Comparison of ENCODE assay signal across 3 cellular contexts in the genomic region with DNA sequence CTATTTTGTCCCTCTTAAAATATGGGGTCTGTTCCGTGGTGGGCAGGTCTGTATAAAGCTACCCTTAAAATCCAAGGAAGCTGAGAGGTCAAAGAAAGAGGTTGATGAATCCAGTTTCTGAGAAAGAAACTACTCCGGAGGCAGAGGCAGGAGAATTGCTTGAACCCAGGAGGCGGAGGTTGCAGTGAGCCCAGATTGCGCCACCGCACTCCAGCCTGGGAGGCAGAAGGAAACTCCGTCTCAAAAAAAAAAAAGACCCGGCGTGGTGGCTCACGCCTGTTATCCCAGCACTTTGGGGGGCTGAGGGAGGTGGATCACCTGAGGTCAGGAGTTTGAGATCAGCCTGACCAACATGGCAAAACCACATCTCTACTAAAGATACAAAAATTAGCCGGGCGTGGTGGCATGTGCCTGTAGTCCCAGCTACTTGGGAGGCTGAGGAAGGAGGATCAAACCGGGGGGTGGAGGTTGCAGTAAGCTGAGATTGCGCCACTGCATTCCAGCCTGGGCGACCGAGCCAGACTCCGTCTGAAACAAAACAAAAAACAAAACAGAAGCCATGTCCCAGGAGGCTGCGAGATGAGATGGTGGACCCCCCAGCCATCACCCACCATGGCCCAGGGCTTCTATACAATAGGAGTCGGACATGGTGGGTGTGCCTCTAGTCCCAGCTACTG. TPM values are rescaled to one million over a fixed set of nuclear protein-coding genes. Genes with fewer than 3 reads are reported as not detected.
"Had no signal": no experiment of that assay in that cellular context is flagged by ENCODE, and none has a peak within 500 bp of the region (broad histone marks: within the 10 kb centered on the region; RNA-seq: fewer than 3 reads in every experiment).

No MANE protein-coding gene starts in this region.

RNA-seq across cellular contexts. Expression of a gene that starts 40.7 kb away (rescaled TPM):
- total RNA-seq: dermis microvascular lymphatic vessel endothelial cell, lung microvascular endothelial cell had no signal
- polyA plus RNA-seq: endothelial cell of umbilical vein had no signal
